In the genomic region with DNA sequence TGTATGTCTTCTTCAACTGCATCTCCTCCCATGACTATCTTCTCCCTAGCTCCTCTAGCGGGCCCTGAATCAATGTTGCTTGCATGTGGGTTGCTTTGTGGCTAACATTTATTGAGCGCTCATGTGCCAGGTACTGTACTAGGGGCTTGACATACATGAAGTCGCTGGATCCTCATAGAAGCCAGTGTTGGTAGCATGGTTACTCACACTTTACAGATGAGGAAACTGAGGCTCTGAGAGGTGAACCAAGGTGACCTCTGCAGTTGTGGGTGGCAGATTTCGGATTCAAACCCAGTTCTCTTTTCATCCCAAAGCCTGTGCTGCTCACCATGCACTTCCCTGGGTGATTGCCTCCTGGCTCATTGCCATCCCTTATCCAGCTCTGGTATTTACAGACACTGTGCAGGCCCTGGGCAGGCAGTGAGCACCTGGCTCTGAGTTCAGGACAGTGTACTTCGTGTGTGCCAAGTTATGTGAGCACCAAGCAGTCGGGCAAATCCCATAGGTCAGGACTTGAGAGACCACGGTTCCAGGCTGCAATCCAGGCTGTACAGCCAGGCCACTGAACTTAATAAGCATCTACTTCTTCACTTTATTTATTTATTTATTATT, we compare ENCODE assay signal across 8 cellular contexts. TPM values are rescaled to one million over a fixed set of nuclear protein-coding genes. Genes with fewer than 3 reads are reported as not detected.
DNase-seq lines count a peak whose midpoint lies in the region; ATAC-seq and TF ChIP-seq lines count a peak whose summit lies in the region.

No MANE protein-coding gene starts in this region.

- peaks cover 81% of the 10 kb centered on the region for H3K4me1 Mint-ChIP-seq in dendritic cell treated with granulocyte-macrophage colony-stimulating factor and Interleukin-4, amounts not matched to agents 40 ng/mL and 50 ng/mL, for 4 days (ENCODE audit: low read depth)

- H3K36me3 ChIP-seq in mucosa of stomach (ENCODE audit: control insufficient read depth, insufficient read depth, low read length) = peaks cover 16% of the 10 kb centered on the region

- H3K4me3 Mint-ChIP-seq in dendritic cell treated with granulocyte-macrophage colony-stimulating factor and Interleukin-4, amounts not matched to agents 40 ng/mL and 50 ng/mL, for 4 days = peak overlapping the region; percentile 92

- peak overlapping the region; percentile 96 for H3K27ac Mint-ChIP-seq in dendritic cell treated with granulocyte-macrophage colony-stimulating factor and Interleukin-4, amounts not matched to agents 40 ng/mL and 50 ng/mL, for 4 days

- DNase-seq in GM12865 (ENCODE audit: low read depth) = no peak
- peak; percentile 75 for DNase-seq in NCI-H69 (lab: John Stamatoyannopoulos, UW)
- no peak for DNase-seq in H4 (ENCODE audit: low spot score)
- DNase-seq in DMS114 treated with DMSO at 0.1 percent for 48 hours (lab: John Stamatoyannopoulos, UW; ENCODE audit: unreplicated experiment) = no peak
- no peak for DNase-seq in omental fat pad (ENCODE audit: low spot score)
- DNase-seq in hippocampal formation (lab: John Stamatoyannopoulos, UW) = no peak

- H3K9me3 Mint-ChIP-seq in dendritic cell treated with granulocyte-macrophage colony-stimulating factor and Interleukin-4, amounts not matched to agents 40 ng/mL and 50 ng/mL, for 4 days = no peaks in the 10 kb centered on the region

- no peak overlapping the region for H3K9ac ChIP-seq in mucosa of stomach (ENCODE audit: low read length)

- intact Hi-C loops in dendritic cell treated with granulocyte-macrophage colony-stimulating factor and Interleukin-4, amounts not matched to agents 40 ng/mL and 50 ng/mL, for 4 days (cut with micrococcal nuclease) = no loop called here

- peak overlapping the region; percentile 94 for H3K4me3 ChIP-seq in GM12865 (ENCODE audit: low read depth, low read length)
- H3K4me3 ChIP-seq in mucosa of stomach (ENCODE audit: low read length) = peak overlapping the region; percentile 95

- H3K36me3 Mint-ChIP-seq in dendritic cell treated with granulocyte-macrophage colony-stimulating factor and Interleukin-4, amounts not matched to agents 40 ng/mL and 50 ng/mL, for 4 days (ENCODE audit: low read depth) = peaks cover 86% of the 10 kb centered on the region

- TF ChIP-seq CTCF in GM12865 (IDR thresholded peaks at IDR 0.05; ENCODE audit: insufficient read depth, low read depth, low read length, missing control alignments) (no peak), omental fat pad (IDR thresholded peaks at IDR 0.05) (no peak)

- H3K27me3 ChIP-seq in mucosa of stomach (ENCODE audit: control insufficient read depth, insufficient read depth, low read length) = no peaks in the 10 kb centered on the region

- H3K27me3 Mint-ChIP-seq in dendritic cell treated with granulocyte-macrophage colony-stimulating factor and Interleukin-4, amounts not matched to agents 40 ng/mL and 50 ng/mL, for 4 days = no peaks in the 10 kb centered on the region

- ATAC-seq in omental fat pad (ENCODE audit: low FRiP score) = no peak

- H3K4me1 ChIP-seq in mucosa of stomach (ENCODE audit: control insufficient read depth, insufficient read depth, low read length) = peaks cover 29% of the 10 kb centered on the region

- no peaks in the 10 kb centered on the region for H3K9me3 ChIP-seq in mucosa of stomach (ENCODE audit: control insufficient read depth, low read length)

RNA-seq across cellular contexts. Expression of gene LRSAM1, which starts 1.3 kb away (rescaled TPM):
- total RNA-seq in H4 (2014; rRNA removed; shearing (Covaris generic)) = 2.6 and 5.7 TPM in 2 replicates
- 10 to 100 TPM in 2 of 4 donors, 1 to 10 TPM in 2; 8.3 to 14.6 (median 10.8) TPM for total RNA-seq in omental fat pad

RNA-seq across cellular contexts. Expression of gene RPL12, which starts 1.4 kb away (rescaled TPM):
- total RNA-seq in H4 (2014; rRNA removed; shearing (Covaris generic)) = 2,219 and 2,463 TPM in 2 replicates
- total RNA-seq in omental fat pad = 1,000 to 10,000 TPM; 2,044 to 2,498 (median 2,365) TPM

RNA-seq across cellular contexts. Expression of gene ZNF79, which starts 28.4 kb away (rescaled TPM):
- total RNA-seq in H4 (2014; rRNA removed; shearing (Covaris generic)) = 6.1 and 7.0 TPM in 2 replicates
- total RNA-seq in omental fat pad = 10 to 100 TPM in 1 of 4 donors, 1 to 10 TPM in 3; 5.0 to 15.4 (median 6.3) TPM

RNA-seq across cellular contexts. Expression of gene SLC2A8, which starts 55.6 kb away (rescaled TPM):
- total RNA-seq in H4 (2014; rRNA removed; shearing (Covaris generic)) = 8.4 and 8.7 TPM in 2 replicates
- total RNA-seq in omental fat pad = 10 to 100 TPM; 12.2 to 28.0 (median 17.8) TPM
